ENCODE assay signal across 19 cellular contexts in the genomic region with DNA sequence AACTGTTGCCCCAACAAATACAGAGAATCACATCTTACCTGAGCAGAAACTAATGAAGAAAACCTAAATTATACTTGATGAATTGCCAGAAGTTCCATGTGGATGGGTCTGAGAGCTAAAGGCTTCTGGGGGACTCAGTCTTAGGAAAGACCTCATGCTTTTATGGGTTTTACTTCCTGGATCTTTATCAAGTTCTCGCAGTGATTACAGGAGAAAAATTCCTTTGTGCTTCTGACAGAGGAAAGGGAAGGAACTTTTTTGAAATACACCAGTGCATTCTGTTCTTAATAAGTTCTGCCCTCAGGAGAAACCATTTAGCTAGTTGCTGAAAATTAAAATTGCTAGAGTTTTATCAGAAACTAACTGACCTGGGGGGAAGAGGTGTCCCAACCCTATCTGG.
DNase-seq lines count a peak whose midpoint lies in the region; ATAC-seq, FAIRE-seq and TF ChIP-seq lines count a peak whose summit lies in the region.
"Had no signal": no experiment of that assay in that cellular context is flagged by ENCODE, and none has a peak within 500 bp of the region (broad histone marks: within the 10 kb centered on the region; RNA-seq: fewer than 3 reads in every experiment).

No MANE protein-coding gene starts in this region.

- no peaks in the 10 kb centered on the region for H4K20me1 ChIP-seq in keratinocyte (ENCODE audit: control insufficient read depth, extremely low read depth, insufficient read depth, low read length)

- H3K9me1 ChIP-seq in keratinocyte (ENCODE audit: control insufficient read depth, extremely low read depth, insufficient read depth, low read length) = no peaks in the 10 kb centered on the region

- H3K27ac ChIP-seq in keratinocyte (ENCODE audit: control insufficient read depth, insufficient read depth, low read length) = no peak overlapping the region
- H3K27ac ChIP-seq: A549 had no signal

- H2AFZ ChIP-seq in keratinocyte (ENCODE audit: control insufficient read depth, low read length) = peak overlapping the region; percentile 33

- H3K9ac ChIP-seq in adipocyte (ENCODE audit: low read length) (no peak overlapping the region), keratinocyte (ENCODE audit: control insufficient read depth, extremely low read depth, insufficient read depth, low read length) (no peak overlapping the region)

- H3K27me3 ChIP-seq in adipocyte (replicated peaks; ENCODE audit: control insufficient read depth, insufficient read depth, low read length) = no peaks in the 10 kb centered on the region
- H3K27me3 ChIP-seq in keratinocyte (ENCODE audit: control insufficient read depth, extremely low read depth, insufficient read depth, low read length) = no peaks in the 10 kb centered on the region

- FAIRE-seq in keratinocyte (lab: Jason Lieb, UNC) = no peak
- FAIRE-seq: A549 had no signal

- dilution Hi-C loops in keratinocyte (cut with MboI; ENCODE audit: extremely low pct_ligation_motif_present, low sequenced_read_pairs) = no loop called here

- H3K4me2 ChIP-seq in keratinocyte (ENCODE audit: control insufficient read depth, extremely low read depth, insufficient read depth, low read depth, low read length) = no peak overlapping the region
- H3K4me2 ChIP-seq: A549 had no signal

- H3K4me3 ChIP-seq in adipocyte (ENCODE audit: low read length) (no peak overlapping the region), keratinocyte (ENCODE audit: control insufficient read depth in 2 of 3, extremely low read depth in 1 of 3, insufficient read depth in 2 of 3, low read depth in 1 of 3, low read length in 3 of 3) (no peak overlapping the region)
- H3K4me3 ChIP-seq: A549 had no signal

- no peaks in the 10 kb centered on the region for H3K36me3 ChIP-seq in adipocyte (ENCODE audit: control insufficient read depth, insufficient read depth, low read length, severe bottlenecking)
- H3K36me3 ChIP-seq in keratinocyte (ENCODE audit: control insufficient read depth in 2 of 2, extremely low read depth in 1 of 2, insufficient read depth in 2 of 2, low read length in 2 of 2) = no peaks in the 10 kb centered on the region

- no peak for ATAC-seq in HG02981 (IDR thresholded peaks at IDR 0.05; ENCODE audit: unreplicated experiment)
- ATAC-seq: A549 had no signal

- in situ Hi-C loops in KBM-7 (cut with MboI; ENCODE audit: low pct_unique_long_range_greater_than_20kb, low sequenced_read_pairs) = no loop called here

- DNase-seq in EH (ENCODE audit: low read depth) = peak; percentile 62
- DNase-seq in adipocyte (ENCODE audit: low read depth) = peak; percentile 2
- DNase-seq in keratinocyte (ENCODE audit: low read depth, low spot score) = no peak
- DNase-seq in renal cortical epithelial cell (ENCODE audit: low read depth) = peak; percentile 41
- no peak for DNase-seq in KBM-7
- no peak for DNase-seq in activated T-cell treated with anti-CD3 and anti-CD28 coated beads, Interleukin-2, amount 50 U/mL, for 1 hour
- DNase-seq: COR-L47; DMS153; H9; Kasumi-1; MV-4-11; NCI-H1417; NCI-H1930; NCI-H2171; NCI-H446 treated with DMSO at 0.1 percent for 48 hours; NK-92 treated with Interleukin-12 subunit alpha and Interleukin-12 subunit beta, amount 100 ng/mL, for 24 hours; SHP77 treated with DMSO at 0.1 percent for 48 hours had no signal

- no peaks in the 10 kb centered on the region for H3K79me2 ChIP-seq in keratinocyte (ENCODE audit: control insufficient read depth, insufficient read depth, low read length)

- no peaks in the 10 kb centered on the region for H3K4me1 ChIP-seq in adipocyte (ENCODE audit: control insufficient read depth, insufficient read depth, low read length)
- H3K4me1 ChIP-seq in keratinocyte (ENCODE audit: control insufficient read depth, extremely low read depth, insufficient read depth, low read length) = peaks cover 18% of the 10 kb centered on the region

- H3K9me3 ChIP-seq in adipocyte (ENCODE audit: control insufficient read depth, low read length) (no peaks in the 10 kb centered on the region), keratinocyte (ENCODE audit: control insufficient read depth, low read depth, low read length) (no peaks in the 10 kb centered on the region)
- H3K9me3 ChIP-seq: A549 had no signal

- TF ChIP-seq CTCF in keratinocyte (optimal IDR thresholded peaks at IDR 0.05 in 1 of 3, IDR thresholded peaks at IDR 0.05 in 1 of 3, conservative IDR thresholded peaks at IDR 0.05 in 1 of 3; ENCODE audit: extremely low read depth in 1 of 3, insufficient read depth in 2 of 3, low read length in 3 of 3) = no peak

Comparison
In these comparisons a context has a peak if more than half of its experiments do, and no peak if none do; other contexts are left out.
1. DNase-seq: peak in EH (single experiment), adipocyte (single experiment) and renal cortical epithelial cell (single experiment); none in keratinocyte (single experiment), KBM-7 (single experiment) and activated T-cell treated with anti-CD3 and anti-CD28 coated beads, Interleukin-2, amount 50 U/mL, for 1 hour (single experiment).